13 cellular contexts compared by ENCODE assay signal in genomic region chr12:91272456-91273063, GRCh38.
DNase-seq lines count a peak whose midpoint lies in the region; ATAC-seq, FAIRE-seq and TF ChIP-seq lines count a peak whose summit lies in the region.
"Had no signal": no experiment of that assay in that cellular context is flagged by ENCODE, and none has a peak within 500 bp of the region (broad histone marks: within the 10 kb centered on the region; RNA-seq: fewer than 3 reads in every experiment).

No MANE protein-coding gene starts in this region.

- peaks cover 21% of the 10 kb centered on the region for H3K4me1 Mint-ChIP-seq in neural progenitor cell
- peaks cover 34% of the 10 kb centered on the region for H3K4me1 Mint-ChIP-seq in type B pancreatic cell (ENCODE audit: unreplicated experiment)

- H3K27ac Mint-ChIP-seq in neural progenitor cell (no peak overlapping the region), type B pancreatic cell (no peak overlapping the region)

- ATAC-seq in HepG2, result no peak
- peak; percentile 40 to 88 for ATAC-seq in left cardiac atrium
- no peak for ATAC-seq in GM19035 (IDR thresholded peaks at IDR 0.05; ENCODE audit: unreplicated experiment)
- ATAC-seq in GM21528 (IDR thresholded peaks at IDR 0.05; ENCODE audit: low FRiP score, unreplicated experiment), result no peak
- ATAC-seq: A549 had no signal

- H3K9me3 ChIP-seq in liver (ENCODE audit: control insufficient read depth in 4 of 4, low read length in 3 of 4) (no peaks in the 10 kb centered on the region), HepG2 (ENCODE audit: low read length) (no peaks in the 10 kb centered on the region), neural progenitor cell (ENCODE audit: low read depth) (no peaks in the 10 kb centered on the region)
- H3K9me3 ChIP-seq: A549 had no signal

- intact Hi-C loops in HepG2 (cut with micrococcal nuclease; ENCODE audit: unreplicated experiment), result no loop called here
- intact Hi-C loops in left cardiac atrium (cut with DNase I), result no loop called here

- in situ Hi-C loops in HepG2 (cut with HindIII; ENCODE audit: extremely low pct_ligation_motif_present, low pct_unique_long_range_greater_than_20kb), result no loop called here

- POLR2A ChIA-PET in HepG2 (lab: Yijun Ruan, JAX), result no interaction called here

- H3K79me2 ChIP-seq in HepG2 (ENCODE audit: insufficient read depth, low read length) (no peaks in the 10 kb centered on the region), neural progenitor cell (ENCODE audit: low read depth) (no peaks in the 10 kb centered on the region)

- TF ChIP-seq CTCF in liver (IDR thresholded peaks at IDR 0.05; ENCODE audit: low read depth, low read length, missing input control) (no peak), HepG2 (CRISPR knock-in tag; IDR thresholded peaks at IDR 0.05) (no peak), neural progenitor cell (IDR thresholded peaks at IDR 0.05) (no peak), type B pancreatic cell (conservative IDR thresholded peaks at IDR 0.05) (no peak)

- H3K4me2 ChIP-seq in HepG2 (ENCODE audit: low read depth, low read length) (no peak overlapping the region), neural progenitor cell (peak overlapping the region; percentile 19)
- H3K4me2 ChIP-seq: A549 had no signal

- H4K20me1 ChIP-seq in HepG2 (ENCODE audit: insufficient read depth, low read length) (no peaks in the 10 kb centered on the region), neural progenitor cell (ENCODE audit: low read depth) (no peaks in the 10 kb centered on the region)

- H3K4me3 Mint-ChIP-seq in neural progenitor cell, result no peak overlapping the region
- H3K4me3 Mint-ChIP-seq in type B pancreatic cell, result no peak overlapping the region

- no peaks in the 10 kb centered on the region for H3K36me3 Mint-ChIP-seq in neural progenitor cell
- H3K36me3 Mint-ChIP-seq in type B pancreatic cell, result no peaks in the 10 kb centered on the region

- DNase-seq in HepG2 (ENCODE audit: low spot score) (no peak), left cardiac atrium (peak; percentile 67), neural progenitor cell (ENCODE audit: low spot score) (peak; percentile 58), type B pancreatic cell (ENCODE audit: extremely low spot score, unreplicated experiment) (no peak), HuH-7.5 (ENCODE audit: low spot score) (no peak)
- DNase-seq: NCI-H1694, retina, T1000 had no signal

- 76% methylated on average over 4 of the region's 4 CpGs for WGBS in liver
- WGBS in HepG2 (ENCODE audit: low lambda C conversion rate), result 64% methylated on average over 4 of the region's 4 CpGs

- TF ChIP-seq EP300 in HepG2 (IDR thresholded peaks at IDR 0.05; ENCODE audit: low read depth in 2 of 2, low read length in 2 of 2), result no peak
- TF ChIP-seq EP300 in HepG2 (CRISPR knock-in tag; IDR thresholded peaks at IDR 0.05; ENCODE audit: borderline replicate concordance), result no peak

- H3K27ac ChIP-seq in liver (ENCODE audit: low read depth in 1 of 2, low read length in 2 of 2) (no peak overlapping the region), HepG2 (ENCODE audit: extremely low read length, insufficient read depth, low read length) (no peak overlapping the region), neural progenitor cell (no peak overlapping the region)
- H3K27ac ChIP-seq: A549 had no signal

- H3K9ac ChIP-seq in liver (ENCODE audit: low read depth in 1 of 2, low read length in 2 of 2) (no peak overlapping the region), HepG2 (ENCODE audit: insufficient read depth, low read depth, low read length) (no peak overlapping the region), neural progenitor cell (no peak overlapping the region)

- H3K27me3 ChIP-seq in liver (ENCODE audit: control insufficient read depth in 4 of 4, insufficient read depth in 4 of 4, low read length in 3 of 4), result no peaks in the 10 kb centered on the region
- H3K27me3 ChIP-seq in HepG2 (ENCODE audit: control insufficient read depth in 1 of 2, insufficient read depth in 2 of 2, low read length in 2 of 2), result no peaks in the 10 kb centered on the region; a peak in 1 of 5 replicates
- no peaks in the 10 kb centered on the region for H3K27me3 ChIP-seq in neural progenitor cell

- CTCF ChIA-PET in HepG2 (lab: Yijun Ruan, JAX; ENCODE audit: low intra/inter-chr PET ratio, low total read pairs), result no interaction called here

- H3K36me3 ChIP-seq in liver (ENCODE audit: control insufficient read depth in 4 of 4, insufficient read depth in 3 of 4, low read depth in 1 of 4, low read length in 3 of 4), result no peaks in the 10 kb centered on the region
- H3K36me3 ChIP-seq in HepG2 (replicated peaks in 1 of 2; ENCODE audit: control insufficient read depth in 1 of 2, insufficient read depth in 2 of 2, low read length in 2 of 2), result no peaks in the 10 kb centered on the region
- no peaks in the 10 kb centered on the region for H3K36me3 ChIP-seq in neural progenitor cell

- no TSS peak for BruUV-seq in HepG2 (replicated peaks; lab: Mats Ljungman, UMichigan)

- H3K27me3 Mint-ChIP-seq in neural progenitor cell (ENCODE audit: insufficient read depth, low read depth), result no peaks in the 10 kb centered on the region
- H3K27me3 Mint-ChIP-seq in type B pancreatic cell, result no peaks in the 10 kb centered on the region

- no peak for FAIRE-seq in HepG2 (lab: Jason Lieb, UNC)
- FAIRE-seq: A549, GM12892 had no signal

- no peak for TF ChIP-seq POLR2A in HepG2 (IDR thresholded peaks at IDR 0.05; ENCODE audit: insufficient read depth in 1 of 2, low read depth in 2 of 2, low read length in 2 of 2)

- peak in 1 of 2 donors; percentile 13 for TF ChIP-seq RAD21 in liver (IDR thresholded peaks at IDR 0.05)
- TF ChIP-seq RAD21 in HepG2 (CRISPR knock-in tag; IDR thresholded peaks at IDR 0.05), result no peak

- H3K4me3 ChIP-seq in liver (ENCODE audit: low read depth in 1 of 3, low read length in 3 of 3) (no peak overlapping the region), HepG2 (replicated peaks in 1 of 3; ENCODE audit: insufficient read depth in 1 of 3, low read depth in 2 of 3, low read length in 3 of 3) (no peak overlapping the region), neural progenitor cell (no peak overlapping the region)
- H3K4me3 ChIP-seq: A549 had no signal

- H3K4me1 ChIP-seq in liver (ENCODE audit: control insufficient read depth in 4 of 4, insufficient read depth in 4 of 4, low read length in 3 of 4) (no peaks in the 10 kb centered on the region), HepG2 (ENCODE audit: insufficient read depth, low read length) (no peaks in the 10 kb centered on the region), neural progenitor cell (peaks cover 42% of the 10 kb centered on the region)
- H3K4me1 ChIP-seq: A549 had no signal

- no peaks in the 10 kb centered on the region for H3F3A ChIP-seq in neural progenitor cell (ENCODE audit: low read depth)

- H2AFZ ChIP-seq in HepG2 (ENCODE audit: low read length), result no peak overlapping the region
- no peak overlapping the region for H2AFZ ChIP-seq in neural progenitor cell (replicated peaks)

- H3K9me3 Mint-ChIP-seq in neural progenitor cell, result peaks cover 3% of the 10 kb centered on the region
- peaks cover 16% of the 10 kb centered on the region for H3K9me3 Mint-ChIP-seq in type B pancreatic cell

TF ChIP-seq in liver, 16 proteins besides CTCF, POLR2A, EP300 and RAD21:
- TF ChIP-seq JUND (IDR thresholded peaks at IDR 0.05) (no peak), NR2F2 (IDR thresholded peaks at IDR 0.05) (peak; percentile 95), SP1 (IDR thresholded peaks at IDR 0.05) (peak; percentile 53), FOXA2 (IDR thresholded peaks at IDR 0.05) (no peak), MAX (IDR thresholded peaks at IDR 0.05) (no peak), HNF4A (conservative IDR thresholded peaks at IDR 0.05) (no peak), RXRA (IDR thresholded peaks at IDR 0.05) (peak; percentile 12 to 33), YY1 (IDR thresholded peaks at IDR 0.05) (no peak), TAF1 (conservative IDR thresholded peaks at IDR 0.05) (no peak)
TF ChIP-seq in liver: peak in this region for 3.

Comparison
In these comparisons a context has a peak if more than half of its experiments do, and no peak if none do; other contexts are left out.
1. ATAC-seq: peak in left cardiac atrium (2 of 2); none in HepG2 (single experiment), GM19035 (single experiment) and GM21528 (single experiment).
2. DNase-seq: peak in left cardiac atrium (single experiment) and neural progenitor cell (single experiment); none in HepG2 (single experiment), type B pancreatic cell (single experiment) and HuH-7.5 (single experiment).